ENCODE assay signal across 8 cellular contexts in genomic region chr1:227999056-227999930, GRCh38. TPM values are rescaled to one million over a fixed set of nuclear protein-coding genes. Genes with fewer than 3 reads are reported as not detected.
DNase-seq lines count a peak whose midpoint lies in the region; ATAC-seq and TF ChIP-seq lines count a peak whose summit lies in the region.

No MANE protein-coding gene starts in this region.

- DNase-seq in AG10803 (ENCODE audit: low read depth) (peak; percentile 72), NCI-H524 (lab: John Stamatoyannopoulos, UW) (peak; percentile 40 to 72), medulla oblongata (ENCODE audit: extremely low spot score) (peak; percentile 61)
- DNase-seq in activated CD4-positive, alpha-beta T cell treated with anti-CD3 and anti-CD28 coated beads, Interleukin-2, amount 10 ng/mL, durations not matched to agents 7 days and 5 days = peak; percentile 78
- DNase-seq in effector CD4-positive, alpha-beta T cell = peak; percentile 51
- peak; percentile 13 to 40 for DNase-seq in stimulated activated CD8-positive, alpha-beta memory T cell treated with anti-CD3 and anti-CD28 coated beads, Interleukin-4, amount 100 ng/mL, for 1 hour (ENCODE audit: low read depth in 2 of 2, low spot score in 1 of 2)

- H3K36me3 Mint-ChIP-seq in activated CD4-positive, alpha-beta T cell treated with anti-CD3 and anti-CD28 coated beads, Interleukin-2, amount 10 ng/mL, durations not matched to agents 7 days and 5 days (ENCODE audit: low read depth) = no peaks in the 10 kb centered on the region

- ATAC-seq in GM18868 (IDR thresholded peaks at IDR 0.05; ENCODE audit: unreplicated experiment) = peak; percentile 95
- ATAC-seq in HG03159 (IDR thresholded peaks at IDR 0.05; ENCODE audit: unreplicated experiment) = peak; percentile 68

- CTCF ChIA-PET in activated CD4-positive, alpha-beta T cell treated with anti-CD3 and anti-CD28 coated beads, Interleukin-2, amount 10 ng/mL, durations not matched to agents 7 days and 5 days (lab: Charles Lee) = interaction anchor here (0.6 to 1.8 kb wide), 13 partner anchors 26 to 458 kb away, joined by 3 to 5 read pairs (median 3); no protein-coding TSS in a partner anchor

- no peak overlapping the region for H3K4me3 Mint-ChIP-seq in activated CD4-positive, alpha-beta T cell treated with anti-CD3 and anti-CD28 coated beads, Interleukin-2, amount 10 ng/mL, durations not matched to agents 7 days and 5 days

- peaks cover 15% of the 10 kb centered on the region for H3K9me3 Mint-ChIP-seq in activated CD4-positive, alpha-beta T cell treated with anti-CD3 and anti-CD28 coated beads, Interleukin-2, amount 10 ng/mL, durations not matched to agents 7 days and 5 days

- H3K4me1 Mint-ChIP-seq in activated CD4-positive, alpha-beta T cell treated with anti-CD3 and anti-CD28 coated beads, Interleukin-2, amount 10 ng/mL, durations not matched to agents 7 days and 5 days = no peaks in the 10 kb centered on the region

- peaks cover 35% of the 10 kb centered on the region for H3K27me3 Mint-ChIP-seq in activated CD4-positive, alpha-beta T cell treated with anti-CD3 and anti-CD28 coated beads, Interleukin-2, amount 10 ng/mL, durations not matched to agents 7 days and 5 days

- POLR2A ChIA-PET in activated CD4-positive, alpha-beta T cell treated with anti-CD3 and anti-CD28 coated beads, Interleukin-2, amount 10 ng/mL, durations not matched to agents 7 days and 5 days (lab: Charles Lee) = interaction anchor here (0.7 kb wide), 1 partner anchor 481 kb away, joined by 3 read pairs; no protein-coding TSS in a partner anchor

- H3K27ac Mint-ChIP-seq in activated CD4-positive, alpha-beta T cell treated with anti-CD3 and anti-CD28 coated beads, Interleukin-2, amount 10 ng/mL, durations not matched to agents 7 days and 5 days = no peak overlapping the region

- no peak overlapping the region for H3K4me3 ChIP-seq in AG10803 (ENCODE audit: low read length)

- TF ChIP-seq CTCF in AG10803 (conservative IDR thresholded peaks at IDR 0.05; ENCODE audit: low read length) = peak; percentile 82

RNA-seq across cellular contexts. Expression of gene WNT3A, which starts 7.5 kb away (rescaled TPM):
- not detected for total RNA-seq in activated CD4-positive, alpha-beta T cell treated with anti-CD3 and anti-CD28 coated beads, Interleukin-2, amount 10 ng/mL, durations not matched to agents 7 days and 5 days

RNA-seq across cellular contexts. Expression of gene WNT9A, which starts 51.6 kb away (rescaled TPM):
- under 1 TPM; 0.32 to 0.40 TPM for total RNA-seq in activated CD4-positive, alpha-beta T cell treated with anti-CD3 and anti-CD28 coated beads, Interleukin-2, amount 10 ng/mL, durations not matched to agents 7 days and 5 days

Comparison
In these comparisons a context has a peak if more than half of its experiments do, and no peak if none do; other contexts are left out.
1. DNase-seq: peak in every context shown above with its lines; median percentile 78 in activated CD4-positive, alpha-beta T cell treated with anti-CD3 and anti-CD28 coated beads, Interleukin-2, amount 10 ng/mL, durations not matched to agents 7 days and 5 days; 72 in AG10803; 61 in medulla oblongata; 56 in NCI-H524; 51 in effector CD4-positive, alpha-beta T cell; 26 in stimulated activated CD8-positive, alpha-beta memory T cell treated with anti-CD3 and anti-CD28 coated beads, Interleukin-4, amount 100 ng/mL, for 1 hour.